Comparison of ENCODE assay signal across 32 cellular contexts in the genomic region with DNA sequence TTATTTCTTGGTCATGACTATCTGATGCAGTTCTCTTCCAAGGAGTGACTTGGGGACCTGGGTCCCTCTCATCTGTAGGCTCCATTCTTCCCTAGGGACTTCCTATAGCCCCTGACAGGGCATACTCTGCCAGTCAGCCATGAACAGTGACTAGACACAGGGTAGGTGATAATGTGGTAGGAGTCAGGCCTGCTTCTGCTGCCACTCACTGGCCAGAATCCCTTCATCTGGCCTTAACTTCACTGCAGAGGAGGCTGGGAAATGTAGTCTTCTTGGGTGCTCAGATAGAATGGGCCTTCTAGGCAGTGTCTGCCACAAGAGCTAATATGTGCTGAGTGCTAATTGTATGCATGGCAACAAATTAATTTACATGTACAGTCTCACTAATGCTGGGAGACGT.
DNase-seq lines count a peak whose midpoint lies in the region; ATAC-seq, FAIRE-seq and TF ChIP-seq lines count a peak whose summit lies in the region.
"Had no signal": no experiment of that assay in that cellular context is flagged by ENCODE, and none has a peak within 500 bp of the region (broad histone marks: within the 10 kb centered on the region; RNA-seq: fewer than 3 reads in every experiment).

No MANE protein-coding gene starts in this region.

- H3K4me1 ChIP-seq in BLaER1: peaks cover 17% of the 10 kb centered on the region
- no peaks in the 10 kb centered on the region for H3K4me1 ChIP-seq in Karpas-422 (ENCODE audit: low read length)
- peaks cover 0 to 3% (median 0%) of the 10 kb centered on the region in 4 experiments; a peak in 1 of 7 replicates for H3K4me1 ChIP-seq in H1 (replicated peaks in 1 of 4; ENCODE audit: control insufficient read depth in 3 of 4, insufficient read depth in 4 of 4, low read length in 3 of 4)
- H3K4me1 ChIP-seq in Peyer's patch: no peaks in the 10 kb centered on the region
- H3K4me1 ChIP-seq: left lung, tibial artery had no signal

- no peaks in the 10 kb centered on the region for H3K23me2 ChIP-seq in H1 (ENCODE audit: low read depth, low read length)

- H4K5ac ChIP-seq in H1 (ENCODE audit: insufficient read length, low read depth, low read length): no peak overlapping the region

- H3K9me2 ChIP-seq in Karpas-422 (replicated peaks; ENCODE audit: insufficient read depth, low read length): no peaks in the 10 kb centered on the region

- 62% methylated on average over 1 of the region's 1 CpG; no CpG with 5 or more reads in 1 of the 2 experiments for WGBS in H1 (ENCODE audit: extremely low coverage in 1 of 2, insufficient coverage in 1 of 2, insufficient read length in 1 of 2, insufficient replicate concordance in 2 of 2, low coverage in 1 of 2, low lambda C conversion rate in 2 of 2, missing lambda C conversion rate in 1 of 2), 2 experiments

- ATAC-seq in GM21515 (IDR thresholded peaks at IDR 0.05; ENCODE audit: unreplicated experiment): no peak
- ATAC-seq: left lung had no signal

- H4K20me1 ChIP-seq in BLaER1: no peaks in the 10 kb centered on the region
- no peaks in the 10 kb centered on the region for H4K20me1 ChIP-seq in Karpas-422 (ENCODE audit: insufficient read depth, low read depth, low read length)
- H4K20me1 ChIP-seq in H1 (replicated peaks in 1 of 2; ENCODE audit: control insufficient read depth in 1 of 2, insufficient read depth in 2 of 2, low read length in 2 of 2): no peaks in the 10 kb centered on the region

- TF ChIP-seq POLR2A in H1 (IDR thresholded peaks at IDR 0.05; ENCODE audit: control extremely low read depth in 1 of 2, low read depth in 2 of 2, low read length in 2 of 2) (no peak), Peyer's patch (IDR thresholded peaks at IDR 0.05) (no peak), erythroblast (IDR thresholded peaks at IDR 0.05; ENCODE audit: low read length) (no peak)

- H3K27ac ChIP-seq in BLaER1 (no peak overlapping the region), Karpas-422 (ENCODE audit: low read length) (no peak overlapping the region), H1 (ENCODE audit: low read depth, low read length) (no peak overlapping the region), Peyer's patch (no peak overlapping the region)
- H3K27ac ChIP-seq: GM23248, left lung, psoas muscle, RWPE1, tibial artery had no signal

- H4K91ac ChIP-seq in H1 (replicated peaks; ENCODE audit: insufficient read length, low read length): no peak overlapping the region

- DNase-seq in NCI-H2227 (lab: John Stamatoyannopoulos, UW; ENCODE audit: unreplicated experiment) (peak; percentile 6), NCI-H2227 treated with DMSO at 0.1 percent for 48 hours (lab: John Stamatoyannopoulos, UW) (no peak), Karpas-422 (peak; percentile 47), H1 (ENCODE audit: low read depth in 1 of 2, low spot score in 2 of 2) (no peak), Peyer's patch (no peak), erythroblast (lab: John Stamatoyannopoulos, UW) (no peak)
- DNase-seq: activated CD4-positive, alpha-beta T cell treated with anti-CD3 and anti-CD28 coated beads, Interleukin-2, amount 50 U/mL, for 48 hours; activated CD4-positive, CD25-positive, alpha-beta regulatory T cell treated with anti-CD3 and anti-CD28 coated beads, Interleukin-2, amount 50 U/mL, for 72 hours; activated gamma-delta T cell treated with Interleukin-2 at 50 U/mL for 16 hours; activated naive CD8-positive, alpha-beta T cell treated with anti-CD3 and anti-CD28 coated beads, Interleukin-2, amount 10 ng/mL, durations not matched to agents 7 days and 5 days; activated T-cell treated with anti-CD3 and anti-CD28 coated beads, Interleukin-2, amount 50 U/mL, for 48 hours; aorta; CD8-positive, alpha-beta memory T cell; DMS79 treated with DMSO at 0.1 percent for 48 hours; GF-D8; GM23248; KBM-7; left lung; naive B cell; NCI-H1417; NCI-H2081; NCI-H446; NCI-H774; psoas muscle; stimulated activated CD4-positive, alpha-beta T cell treated with anti-CD3 and anti-CD28 coated beads, Interleukin-4, amount 100 ng/mL, for 24 hours; T-helper 2 cell; tibial artery had no signal

- H2BK15ac ChIP-seq in H1 (ENCODE audit: low read length): no peak overlapping the region

- TF ChIP-seq EP300 in H1 (IDR thresholded peaks at IDR 0.05; ENCODE audit: borderline replicate concordance in 1 of 2, low read depth in 2 of 2, low read length in 2 of 2): no peak

- H3K4me3 ChIP-seq in BLaER1 (no peak overlapping the region), Karpas-422 (ENCODE audit: low read length) (no peak overlapping the region), H1 (ENCODE audit: extremely low read depth in 1 of 4, insufficient read depth in 2 of 4, low read depth in 3 of 4, low read length in 4 of 4) (no peak overlapping the region), Peyer's patch (no peak overlapping the region)
- H3K4me3 ChIP-seq: GM23248, left lung, psoas muscle, tibial artery had no signal

- FAIRE-seq in H1 (lab: Jason Lieb, UNC): peak; percentile 63
- FAIRE-seq: bronchial epithelial cell, HTR-8/SVneo had no signal

- H2AK5ac ChIP-seq in H1 (ENCODE audit: low read depth, low read length): no peak overlapping the region

- H3K23ac ChIP-seq in H1 (ENCODE audit: insufficient read length): no peak overlapping the region

- H2AFZ ChIP-seq in Karpas-422 (ENCODE audit: low read length): no peak overlapping the region
- no peak overlapping the region for H2AFZ ChIP-seq in H1 (ENCODE audit: low read length)
- H2AFZ ChIP-seq: GM23248 had no signal

- H2BK12ac ChIP-seq in H1 (ENCODE audit: low read depth, low read length): no peak overlapping the region

- H3K14ac ChIP-seq in H1 (ENCODE audit: insufficient read length): no peak overlapping the region

- H2BK120ac ChIP-seq in H1 (replicated peaks; ENCODE audit: low read depth, low read length): no peak overlapping the region

- no peaks in the 10 kb centered on the region for H3K27me3 ChIP-seq in BLaER1
- no peaks in the 10 kb centered on the region for H3K27me3 ChIP-seq in Karpas-422 (ENCODE audit: low read length)
- no peaks in the 10 kb centered on the region; a peak in 1 of 7 replicates for H3K27me3 ChIP-seq in H1 (replicated peaks in 1 of 4; ENCODE audit: control insufficient read depth in 3 of 4, extremely low read depth in 1 of 4, insufficient read depth in 3 of 4, low read length in 3 of 4)
- H3K27me3 ChIP-seq in Peyer's patch: no peaks in the 10 kb centered on the region
- H3K27me3 ChIP-seq: left lung, tibial artery had no signal

- TF ChIP-seq CTCF in H1 (IDR thresholded peaks at IDR 0.05; ENCODE audit: control extremely low read depth in 1 of 3, insufficient read depth in 1 of 3, low read depth in 1 of 3, low read length in 3 of 3): no peak
- no peak for TF ChIP-seq CTCF in Peyer's patch (IDR thresholded peaks at IDR 0.05)

- H3K79me1 ChIP-seq in H1 (ENCODE audit: low read depth, low read length): no peaks in the 10 kb centered on the region

- no peak overlapping the region for H4K8ac ChIP-seq in H1 (ENCODE audit: extremely low read depth, insufficient read depth, low read length)

- no peak overlapping the region for H3K4ac ChIP-seq in H1 (replicated peaks; ENCODE audit: insufficient read length, low read depth, low read length)

- no peak overlapping the region for H3K18ac ChIP-seq in H1 (ENCODE audit: extremely low read depth, low read length)

- H3K36me3 ChIP-seq in BLaER1 (no peaks in the 10 kb centered on the region), Karpas-422 (ENCODE audit: insufficient read depth, low read length) (no peaks in the 10 kb centered on the region), H1 (ENCODE audit: control insufficient read depth in 2 of 4, insufficient read depth in 4 of 4, low read length in 3 of 4) (no peaks in the 10 kb centered on the region), Peyer's patch (no peaks in the 10 kb centered on the region)
- H3K36me3 ChIP-seq: left lung, tibial artery had no signal

- CTCF ChIA-PET in H1 (lab: Charles Lee; ENCODE audit: partially characterized antibody): interaction anchor here (0.7 to 1.1 kb wide), 2 partner anchors 28 to 49 kb away, joined by 3 read pairs; no protein-coding TSS in a partner anchor

- POLR2A ChIA-PET in H1 (lab: Charles Lee; ENCODE audit: partially characterized antibody): interaction anchor here (1.2 kb wide), 1 partner anchor 88 kb away, joined by 3 read pairs; no protein-coding TSS in a partner anchor

- H3K79me2 ChIP-seq in Karpas-422 (ENCODE audit: low read length) (no peaks in the 10 kb centered on the region), H1 (ENCODE audit: control insufficient read depth in 1 of 2, insufficient read depth in 2 of 2, low read length in 2 of 2) (no peaks in the 10 kb centered on the region)

- H3K56ac ChIP-seq in H1 (replicated peaks; ENCODE audit: insufficient read length, low read depth, low read length): no peak overlapping the region

- no peak overlapping the region for H2BK5ac ChIP-seq in H1 (ENCODE audit: low read depth, low read length)

- no peak overlapping the region for H3K9ac ChIP-seq in BLaER1
- no peak overlapping the region for H3K9ac ChIP-seq in Karpas-422 (ENCODE audit: low read length)
- no peak overlapping the region for H3K9ac ChIP-seq in H1 (replicated peaks in 1 of 4; ENCODE audit: extremely low read depth in 1 of 4, low read depth in 3 of 4, low read length in 3 of 4)
- H3K9ac ChIP-seq: GM23248 had no signal

- H2BK20ac ChIP-seq in H1 (ENCODE audit: low read length): no peak overlapping the region

- peak overlapping the region; percentile 67 for H3K4me2 ChIP-seq in BLaER1
- no peak overlapping the region for H3K4me2 ChIP-seq in Karpas-422 (ENCODE audit: low read depth, low read length, poor library complexity, severe bottlenecking)
- H3K4me2 ChIP-seq in H1 (ENCODE audit: insufficient read depth in 1 of 2, low read depth in 2 of 2, low read length in 2 of 2): no peak overlapping the region

- no peak; a peak in 1 of 4 replicates for TF ChIP-seq RAD21 in H1 (IDR thresholded peaks at IDR 0.05 in 1 of 2, conservative IDR thresholded peaks at IDR 0.05 in 1 of 2; ENCODE audit: low read depth in 2 of 2, low read length in 2 of 2)

- H3K9me3 ChIP-seq in BLaER1 (no peaks in the 10 kb centered on the region), Karpas-422 (ENCODE audit: low read length) (no peaks in the 10 kb centered on the region), H1 (ENCODE audit: insufficient read depth in 2 of 2, low read depth in 1 of 2, low read length in 1 of 2) (no peaks in the 10 kb centered on the region), Peyer's patch (no peaks in the 10 kb centered on the region)
- H3K9me3 ChIP-seq: left lung, psoas muscle, tibial artery had no signal

TF ChIP-seq in H1, 55 proteins besides CTCF, POLR2A, EP300 and RAD21:
- TF ChIP-seq ZNF274 (IDR thresholded peaks at IDR 0.05; ENCODE audit: borderline replicate concordance, extremely low read depth, low read length) (no peak), SIX5 (IDR thresholded peaks at IDR 0.05; ENCODE audit: low read depth, low read length) (peak; percentile 63), POLR2AphosphoS5 (IDR thresholded peaks at IDR 0.05; ENCODE audit: low read depth, low read length) (no peak), TAF1 (IDR thresholded peaks at IDR 0.05; ENCODE audit: low read depth, low read length) (no peak)
- TF ChIP-seq, protein P1, sequence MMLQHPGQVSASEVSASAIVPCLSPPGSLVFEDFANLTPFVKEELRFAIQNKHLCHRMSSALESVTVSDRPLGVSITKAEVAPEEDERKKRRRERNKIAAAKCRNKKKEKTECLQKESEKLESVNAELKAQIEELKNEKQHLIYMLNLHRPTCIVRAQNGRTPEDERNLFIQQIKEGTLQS (IDR thresholded peaks at IDR 0.05; ENCODE audit: insufficient read depth, low read depth, low read length): no peak

Comparison
In these comparisons a context has a peak if more than half of its experiments do, and no peak if none do; other contexts are left out.
1. DNase-seq: peak in NCI-H2227 (single experiment) and Karpas-422 (single experiment); none in NCI-H2227 treated with DMSO at 0.1 percent for 48 hours (single experiment), H1 (0 of 2), Peyer's patch (0 of 3) and erythroblast (0 of 2).